9 cellular contexts compared by ENCODE assay signal in the genomic region with DNA sequence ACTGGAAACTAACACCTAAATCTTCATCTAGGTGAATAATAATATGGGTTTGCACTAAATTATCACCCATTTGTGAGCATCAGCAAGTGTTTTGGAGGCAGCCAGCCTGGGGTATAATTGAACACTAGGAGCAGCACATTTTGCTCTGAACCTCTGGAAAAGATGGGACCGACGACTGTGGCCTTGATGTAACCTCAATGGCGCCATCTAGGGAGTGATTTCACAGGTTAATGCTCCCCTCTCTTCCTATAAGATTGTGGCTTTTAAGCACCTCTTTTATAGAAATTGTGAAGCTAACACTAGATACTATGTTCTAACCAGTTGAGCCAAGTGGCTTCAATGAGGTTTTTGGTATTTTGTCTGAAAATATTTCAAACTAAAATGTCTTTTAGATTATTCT.
A peak's percentile ranks its signal among the peaks of the same experiment; 100 is the strongest.
DNase-seq lines count a peak whose midpoint lies in the region; ATAC-seq and TF ChIP-seq lines count a peak whose summit lies in the region.
"Had no signal": no experiment of that assay in that cellular context is flagged by ENCODE, and none has a peak within 500 bp of the region (broad histone marks: within the 10 kb centered on the region; RNA-seq: fewer than 3 reads in every experiment).

No MANE protein-coding gene starts in this region.

- H3K4me3 Mint-ChIP-seq in activated CD4-positive, alpha-beta memory T cell treated with anti-CD3 and anti-CD28 coated beads for 36 hours = no peak overlapping the region

- POLR2A ChIA-PET in activated CD4-positive, alpha-beta memory T cell treated with anti-CD3 and anti-CD28 coated beads for 36 hours (lab: Charles Lee) = no interaction called here

- CTCF ChIA-PET in activated CD4-positive, alpha-beta memory T cell treated with anti-CD3 and anti-CD28 coated beads for 36 hours (lab: Charles Lee) = no interaction called here

- no peak overlapping the region for H3K9ac ChIP-seq in SK-N-MC (ENCODE audit: insufficient read length)
- H3K9ac ChIP-seq in neural cell (ENCODE audit: low read length) = no peak overlapping the region
- H3K9ac ChIP-seq: parathyroid adenoma had no signal

- no peaks in the 10 kb centered on the region for H3K9me2 ChIP-seq in neural cell (ENCODE audit: insufficient read depth, low read length)

- no peak for TF ChIP-seq RAD21 in neural cell (conservative IDR thresholded peaks at IDR 0.05)

- no peaks in the 10 kb centered on the region for H3K9me3 Mint-ChIP-seq in activated CD4-positive, alpha-beta memory T cell treated with anti-CD3 and anti-CD28 coated beads for 36 hours

- H3K4me3 ChIP-seq in SK-N-MC (no peak overlapping the region), neural cell (ENCODE audit: low read length) (no peak overlapping the region)

- DNase-seq in GM13976 (ENCODE audit: low spot score) (peak; percentile 24), NCI-H1417 treated with DMSO at 0.1 percent for 48 hours (lab: John Stamatoyannopoulos, UW) (peak; percentile 38), SK-N-MC (ENCODE audit: low read depth, low spot score) (peak; percentile 3), AG20443 (ENCODE audit: low spot score) (no peak)
- DNase-seq in activated CD4-positive, alpha-beta memory T cell treated with anti-CD3 and anti-CD28 coated beads for 36 hours = no peak
- DNase-seq in activated naive CD4-positive, alpha-beta T cell treated with anti-CD3 and anti-CD28 coated beads, Interleukin-2, amount 50 U/mL, for 16 hours = no peak

- H3K4me1 Mint-ChIP-seq in activated CD4-positive, alpha-beta memory T cell treated with anti-CD3 and anti-CD28 coated beads for 36 hours (ENCODE audit: low read depth) = no peaks in the 10 kb centered on the region

- in situ Hi-C loops in GM13976 (cut with MboI; ENCODE audit: low sequenced_read_pairs, unreplicated experiment) = no loop called here

- no peaks in the 10 kb centered on the region for H4K20me1 ChIP-seq in neural cell (ENCODE audit: insufficient read depth)

- H3K27me3 ChIP-seq in neural cell (ENCODE audit: insufficient read depth, low read depth, low read length) = no peaks in the 10 kb centered on the region

- H3K9me3 ChIP-seq in SK-N-MC (ENCODE audit: low read depth, low read length) (no peaks in the 10 kb centered on the region), neural cell (ENCODE audit: low read length) (no peaks in the 10 kb centered on the region)

- H2AFZ ChIP-seq in neural cell (ENCODE audit: low read depth, low read length) = no peak overlapping the region
- H2AFZ ChIP-seq: parathyroid adenoma had no signal

- H3K79me2 ChIP-seq in neural cell (replicated peaks; ENCODE audit: insufficient read depth, low read length) = no peaks in the 10 kb centered on the region
- H3K79me2 ChIP-seq: parathyroid adenoma had no signal

- H3K27ac ChIP-seq in SK-N-MC (no peak overlapping the region), neural cell (ENCODE audit: low read length) (no peak overlapping the region)
- H3K27ac ChIP-seq: parathyroid adenoma had no signal

- no peak overlapping the region for H3K27ac Mint-ChIP-seq in activated CD4-positive, alpha-beta memory T cell treated with anti-CD3 and anti-CD28 coated beads for 36 hours

- peak; percentile 12 for TF ChIP-seq CTCF in GM13976 (IDR thresholded peaks at IDR 0.05; ENCODE audit: borderline replicate concordance, control extremely low read depth, extremely low read depth, insufficient read depth, missing control alignments)
- TF ChIP-seq CTCF in neural cell (IDR thresholded peaks at IDR 0.05; ENCODE audit: poor library complexity, severe bottlenecking) = peak; percentile 47

- intact Hi-C loops in activated CD4-positive, alpha-beta memory T cell treated with anti-CD3 and anti-CD28 coated beads for 36 hours (cut with micrococcal nuclease) = no loop called here

- H3F3A ChIP-seq in neural cell (ENCODE audit: insufficient read depth, low read length, poor library complexity, severe bottlenecking) = no peaks in the 10 kb centered on the region

- H3K36me3 ChIP-seq in SK-N-MC (ENCODE audit: insufficient read depth, low read length) = no peaks in the 10 kb centered on the region
- no peaks in the 10 kb centered on the region for H3K36me3 ChIP-seq in neural cell (ENCODE audit: insufficient read depth, low read length)

- H3K36me3 Mint-ChIP-seq in activated CD4-positive, alpha-beta memory T cell treated with anti-CD3 and anti-CD28 coated beads for 36 hours = no peaks in the 10 kb centered on the region

- H3K27me3 Mint-ChIP-seq in activated CD4-positive, alpha-beta memory T cell treated with anti-CD3 and anti-CD28 coated beads for 36 hours = peaks cover 3% of the 10 kb centered on the region

- TF ChIP-seq POLR2A in GM18505 (IDR thresholded peaks at IDR 0.05; ENCODE audit: borderline replicate concordance, extremely low read depth, insufficient read depth, insufficient read length) = no peak

- no peak for ATAC-seq in GM18505 (IDR thresholded peaks at IDR 0.05; ENCODE audit: unreplicated experiment)

- no peak for TF ChIP-seq EP300 in neural cell (conservative IDR thresholded peaks at IDR 0.05; ENCODE audit: poor library complexity, severe bottlenecking)

- H3K4me2 ChIP-seq in neural cell (ENCODE audit: low read length) = no peak overlapping the region

TF ChIP-seq in neural cell, 6 proteins besides CTCF, POLR2A, EP300 and RAD21:
- TF ChIP-seq REST (IDR thresholded peaks at IDR 0.05; ENCODE audit: borderline replicate concordance) (no peak), SMC3 (conservative IDR thresholded peaks at IDR 0.05; ENCODE audit: poor library complexity) (no peak), TAF1 (IDR thresholded peaks at IDR 0.05; ENCODE audit: low read depth) (no peak), EZH2 (IDR thresholded peaks at IDR 0.05; ENCODE audit: borderline replicate concordance, insufficient read depth, low read length, poor library complexity, severe bottlenecking) (no peak), MXI1 (conservative IDR thresholded peaks at IDR 0.05; ENCODE audit: poor library complexity, severe bottlenecking) (no peak)

Comparison
In these comparisons a context has a peak if more than half of its experiments do, and no peak if none do; other contexts are left out.
1. DNase-seq: peak in GM13976 (single experiment), NCI-H1417 treated with DMSO at 0.1 percent for 48 hours (single experiment) and SK-N-MC (single experiment); none in activated CD4-positive, alpha-beta memory T cell treated with anti-CD3 and anti-CD28 coated beads for 36 hours (single experiment), activated naive CD4-positive, alpha-beta T cell treated with anti-CD3 and anti-CD28 coated beads, Interleukin-2, amount 50 U/mL, for 16 hours (single experiment) and AG20443 (single experiment).